18 cellular contexts compared by ENCODE assay signal in the genomic region with DNA sequence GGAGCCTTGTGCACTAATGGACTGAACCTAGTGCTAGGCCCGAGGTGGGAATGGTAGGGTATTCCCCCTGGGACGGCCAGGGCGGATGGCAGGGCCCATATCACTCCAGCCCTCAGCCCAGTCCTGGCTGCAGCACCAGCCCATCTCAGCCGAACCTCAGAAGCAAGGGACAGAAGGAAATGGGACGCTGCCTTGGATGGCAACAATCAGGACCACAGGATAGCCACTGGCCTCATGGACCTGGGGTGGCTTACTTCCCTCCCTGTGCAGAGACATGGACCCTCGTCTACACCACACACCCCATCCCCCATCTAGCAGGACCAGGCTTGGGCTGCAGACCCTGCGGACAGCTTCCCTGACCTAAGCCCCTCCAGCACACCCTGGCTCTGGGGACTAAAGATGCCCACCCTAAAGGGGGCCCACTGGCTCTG. TPM values are rescaled to one million over a fixed set of nuclear protein-coding genes. Genes with fewer than 3 reads are reported as not detected.
DNase-seq lines count a peak whose midpoint lies in the region; ATAC-seq, FAIRE-seq and TF ChIP-seq lines count a peak whose summit lies in the region.
"Had no signal": no experiment of that assay in that cellular context is flagged by ENCODE, and none has a peak within 500 bp of the region (broad histone marks: within the 10 kb centered on the region; RNA-seq: fewer than 3 reads in every experiment).

No MANE protein-coding gene starts in this region.

- H4K20me1 ChIP-seq in HepG2 (ENCODE audit: insufficient read depth, low read length): no peaks in the 10 kb centered on the region

- WGBS in right lobe of liver (ENCODE audit: insufficient coverage, low coverage, low lambda C conversion rate, missing lambda C conversion rate): 100% methylated on average over 1 of the region's 7 CpGs
- no CpG with 5 or more reads among the region's 7 CpGs for WGBS in HepG2 (ENCODE audit: low lambda C conversion rate)
- 85 to 95% (median 91%) methylated on average over 4 to 7 of the region's 7 CpGs for whole genome bisulfite sequencing in spleen, 5 donors

- peak in 2 of 3 donors; percentile 9 to 28 for DNase-seq in right lobe of liver
- DNase-seq in HepG2 (ENCODE audit: low spot score): no peak
- DNase-seq in left ventricle myocardium superior: peak; percentile 5
- DNase-seq in spleen: peak; percentile 54
- DNase-seq in erythroblast (lab: John Stamatoyannopoulos, UW): no peak
- DNase-seq: CD8-positive, alpha-beta memory T cell; NCI-H1417 treated with DMSO at 0.1 percent for 48 hours; NCI-H1930; NCI-H226; NCI-H524; NCI-H82; SIG-M5 had no signal

- H3K9me3 ChIP-seq in right lobe of liver (no peaks in the 10 kb centered on the region), HepG2 (ENCODE audit: low read length) (no peaks in the 10 kb centered on the region), spleen (no peaks in the 10 kb centered on the region)

- H3K4me3 ChIP-seq in right lobe of liver (no peak overlapping the region), HepG2 (replicated peaks in 1 of 3; ENCODE audit: insufficient read depth in 1 of 3, low read depth in 2 of 3, low read length in 3 of 3) (no peak overlapping the region), spleen (no peak overlapping the region)

- H3K36me3 ChIP-seq in right lobe of liver (no peaks in the 10 kb centered on the region), HepG2 (replicated peaks in 1 of 2; ENCODE audit: control insufficient read depth in 1 of 2, insufficient read depth in 2 of 2, low read length in 2 of 2) (no peaks in the 10 kb centered on the region; a peak in 1 of 5 replicates), spleen (no peaks in the 10 kb centered on the region)

- FAIRE-seq in HepG2 (lab: Jason Lieb, UNC): no peak
- FAIRE-seq: A204.1, D721Med, GM12891, H1 had no signal

- ATAC-seq in right lobe of liver (no peak), HepG2 (no peak), left ventricle myocardium superior (no peak), GM18517 (IDR thresholded peaks at IDR 0.05; ENCODE audit: unreplicated experiment) (no peak), HG02678 (IDR thresholded peaks at IDR 0.05; ENCODE audit: unreplicated experiment) (no peak)

- CTCF ChIA-PET in HepG2 (lab: Yijun Ruan, JAX; ENCODE audit: low intra/inter-chr PET ratio, low total read pairs): no interaction called here

- H3K4me1 ChIP-seq in right lobe of liver: peaks cover 0 to 13% (median 0%) of the 10 kb centered on the region in 4 donors
- H3K4me1 ChIP-seq in HepG2 (ENCODE audit: insufficient read depth, low read length): peaks cover 1% of the 10 kb centered on the region; the same call in 1 of the 2 replicates
- peaks cover 0 to 39% (median 11%) of the 10 kb centered on the region in 6 donors for H3K4me1 ChIP-seq in spleen

- POLR2A ChIA-PET in HepG2 (lab: Yijun Ruan, JAX): no interaction called here

- intact Hi-C loops in right lobe of liver (cut with DNase I) (no loop called here), HepG2 (cut with micrococcal nuclease; ENCODE audit: unreplicated experiment) (no loop called here), left ventricle myocardium superior (cut with micrococcal nuclease) (no loop called here), spleen (cut with DNase I; ENCODE audit: low total_unique reads) (no loop called here)

- no peaks in the 10 kb centered on the region for H3K79me2 ChIP-seq in HepG2 (ENCODE audit: insufficient read depth, low read length)

- H3K27ac ChIP-seq in right lobe of liver: peak overlapping the region in 1 of 3 donors; percentile 18
- H3K27ac ChIP-seq in HepG2 (ENCODE audit: extremely low read length, insufficient read depth, low read length): no peak overlapping the region
- peak overlapping the region in 3 of 8 donors; percentile 4 to 83 (median 8) for H3K27ac ChIP-seq in spleen

- in situ Hi-C loops in HepG2 (cut with HindIII; ENCODE audit: extremely low pct_ligation_motif_present, low pct_unique_long_range_greater_than_20kb): no loop called here

- TF ChIP-seq EP300 in HepG2 (IDR thresholded peaks at IDR 0.05; ENCODE audit: low read depth in 2 of 2, low read length in 2 of 2): no peak
- TF ChIP-seq EP300 in HepG2 (CRISPR knock-in tag; IDR thresholded peaks at IDR 0.05; ENCODE audit: borderline replicate concordance): no peak

- H3K27me3 ChIP-seq in right lobe of liver: no peaks in the 10 kb centered on the region
- H3K27me3 ChIP-seq in HepG2 (ENCODE audit: control insufficient read depth in 1 of 2, insufficient read depth in 2 of 2, low read length in 2 of 2): 0 out of 5 replicates have a peak, but pooled peaks cover 0 to 1% of the 10 kb centered on the region in 2 experiments
- no peaks in the 10 kb centered on the region for H3K27me3 ChIP-seq in spleen (replicated peaks in 1 of 7)

- H3K4me2 ChIP-seq in HepG2 (ENCODE audit: low read depth, low read length): no peak overlapping the region

- no peak for TF ChIP-seq RAD21 in HepG2 (CRISPR knock-in tag; IDR thresholded peaks at IDR 0.05)

- no TSS peak for BruUV-seq in HepG2 (replicated peaks; lab: Mats Ljungman, UMichigan)

- TF ChIP-seq CTCF in right lobe of liver (IDR thresholded peaks at IDR 0.05) (no peak), HepG2 (CRISPR knock-in tag; IDR thresholded peaks at IDR 0.05) (no peak), spleen (IDR thresholded peaks at IDR 0.05 in 8 of 11, conservative IDR thresholded peaks at IDR 0.05 in 3 of 11) (no peak)

- H3K9ac ChIP-seq in HepG2 (ENCODE audit: insufficient read depth, low read depth, low read length): no peak overlapping the region

- TF ChIP-seq POLR2A in right lobe of liver (IDR thresholded peaks at IDR 0.05) (no peak), HepG2 (IDR thresholded peaks at IDR 0.05; ENCODE audit: insufficient read depth in 1 of 2, low read depth in 2 of 2, low read length in 2 of 2) (no peak), spleen (IDR thresholded peaks at IDR 0.05) (no peak), erythroblast (IDR thresholded peaks at IDR 0.05; ENCODE audit: low read length) (no peak)

- no peak overlapping the region for H2AFZ ChIP-seq in HepG2 (ENCODE audit: low read length)

RNA-seq across cellular contexts. Expression of a gene that starts 24.1 kb away (rescaled TPM):
- total RNA-seq in right lobe of liver (10 to 100 TPM; 11.5 to 40.9 (median 20.7) TPM), HepG2 (2016; rRNA removed; fragmentation: Illumina TruSeq; extraction: Trizol) (10.4 and 17.7 TPM in 2 replicates), left ventricle myocardium superior (26.8 TPM), spleen (10 to 100 TPM; 18.1 to 96.7 (median 29.5) TPM)
- total RNA-seq in HepG2 (2016; cell fraction: cytosol; rRNA removed; fragmentation: Illumina TruSeq; extraction: Trizol; ENCODE audit: low read depth): 3.9 and 4.0 TPM in 2 replicates
- total RNA-seq in HepG2 (2016; cell fraction: insoluble cytoplasmic fraction; rRNA removed; fragmentation: Illumina TruSeq; extraction: Trizol): 8.1 and 18.0 TPM in 2 replicates
- total RNA-seq in HepG2 (2016; cell fraction: membrane; rRNA removed; fragmentation: Illumina TruSeq; extraction: Trizol): 3.8 and 4.0 TPM in 2 replicates
- 20.2 and 20.4 TPM in 2 replicates for total RNA-seq in HepG2 (2016; cell fraction: nucleus; rRNA removed; fragmentation: Illumina TruSeq; extraction: Trizol)
- polyA plus RNA-seq in HepG2 (2011; rRNA removed) (16.4 and 23.8 TPM in 2 replicates), spleen (10 to 100 TPM in 2 of 3 donors, 1 to 10 TPM in 1; 9.4 to 42.5 (median 10.4) TPM)
- 8.4 and 13.1 TPM in 2 replicates for polyA plus RNA-seq in HepG2 (2011; cell fraction: cytosol; rRNA removed)
- 152 and 182 TPM in 2 replicates for polyA plus RNA-seq in HepG2 (2011; cell fraction: nucleus; rRNA removed)
- polyA plus RNA-seq in HepG2 (2012): 11.1 and 12.4 TPM in 2 replicates
- polyA plus RNA-seq in HepG2 (2016; cell fraction: cytosol; fragmentation: Illumina TruSeq; extraction: Trizol; ENCODE audit: low read depth): 0.99 and 1.4 TPM in 2 replicates
- polyA plus RNA-seq in HepG2 (2016; cell fraction: insoluble cytoplasmic fraction; fragmentation: Illumina TruSeq; extraction: Trizol; ENCODE audit: low read depth): 8.5 and 10.9 TPM in 2 replicates
- polyA plus RNA-seq in HepG2 (2016; cell fraction: membrane; fragmentation: Illumina TruSeq; extraction: Trizol; ENCODE audit: low read depth): 2.0 and 2.3 TPM in 2 replicates
- polyA plus RNA-seq in HepG2 (2016; cell fraction: nucleus; fragmentation: Illumina TruSeq; extraction: Trizol; ENCODE audit: insufficient read depth, low read depth): 42.2 and 48.6 TPM in 2 replicates
- polyA minus RNA-seq in HepG2 (2011; rRNA and poly(A)+ RNA removed; ENCODE audit: low replicate concordance): 1.2 and 26.6 TPM in 2 replicates
- polyA minus RNA-seq in HepG2 (2011; cell fraction: cytosol; rRNA and poly(A)+ RNA removed): 9.2 and 12.0 TPM in 2 replicates
- 28.6 and 29.7 TPM in 2 replicates for polyA minus RNA-seq in HepG2 (2011; cell fraction: nucleus; rRNA and poly(A)+ RNA removed)

RNA-seq across cellular contexts. Expression of a gene that starts 28.4 kb away (rescaled TPM):
- total RNA-seq in right lobe of liver: 10 to 100 TPM; 11.0 to 27.0 (median 15.5) TPM
- 12.1 and 12.9 TPM in 2 replicates for total RNA-seq in HepG2 (2016; rRNA removed; fragmentation: Illumina TruSeq; extraction: Trizol)
- total RNA-seq in HepG2 (2016; cell fraction: cytosol; rRNA removed; fragmentation: Illumina TruSeq; extraction: Trizol; ENCODE audit: low read depth): 7.0 and 7.5 TPM in 2 replicates
- 11.8 and 12.2 TPM in 2 replicates for total RNA-seq in HepG2 (2016; cell fraction: insoluble cytoplasmic fraction; rRNA removed; fragmentation: Illumina TruSeq; extraction: Trizol)
- 17.5 and 20.9 TPM in 2 replicates for total RNA-seq in HepG2 (2016; cell fraction: membrane; rRNA removed; fragmentation: Illumina TruSeq; extraction: Trizol)
- 7.2 and 10.6 TPM in 2 replicates for total RNA-seq in HepG2 (2016; cell fraction: nucleus; rRNA removed; fragmentation: Illumina TruSeq; extraction: Trizol)
- 14.8 and 20.8 TPM in 2 replicates for polyA plus RNA-seq in HepG2 (2011; rRNA removed)
- polyA plus RNA-seq in HepG2 (2011; cell fraction: cytosol; rRNA removed): 17.4 and 18.3 TPM in 2 replicates
- polyA plus RNA-seq in HepG2 (2011; cell fraction: nucleus; rRNA removed): 24.2 and 25.5 TPM in 2 replicates
- 5.0 and 9.6 TPM in 2 replicates for polyA plus RNA-seq in HepG2 (2012)
- polyA plus RNA-seq in HepG2 (2016; cell fraction: cytosol; fragmentation: Illumina TruSeq; extraction: Trizol; ENCODE audit: low read depth): 8.1 TPM in 2 replicates
- 10.1 and 14.2 TPM in 2 replicates for polyA plus RNA-seq in HepG2 (2016; cell fraction: insoluble cytoplasmic fraction; fragmentation: Illumina TruSeq; extraction: Trizol; ENCODE audit: low read depth)
- polyA plus RNA-seq in HepG2 (2016; cell fraction: membrane; fragmentation: Illumina TruSeq; extraction: Trizol; ENCODE audit: low read depth): 14.1 and 15.1 TPM in 2 replicates
- polyA plus RNA-seq in HepG2 (2016; cell fraction: nucleus; fragmentation: Illumina TruSeq; extraction: Trizol; ENCODE audit: insufficient read depth, low read depth): 17.4 and 18.4 TPM in 2 replicates
- 34.8 and 39.9 TPM in 2 replicates for polyA minus RNA-seq in HepG2 (2011; rRNA and poly(A)+ RNA removed; ENCODE audit: low replicate concordance)
- polyA minus RNA-seq in HepG2 (2011; cell fraction: cytosol; rRNA and poly(A)+ RNA removed): 9.8 and 10.9 TPM in 2 replicates
- 8.9 and 9.0 TPM in 2 replicates for polyA minus RNA-seq in HepG2 (2011; cell fraction: nucleus; rRNA and poly(A)+ RNA removed)
- total RNA-seq in left ventricle myocardium superior: 71.5 TPM
- total RNA-seq in spleen: 10 to 100 TPM; 35.9 to 72.2 (median 57.2) TPM
- 10 to 100 TPM; 18.7 to 30.9 (median 21.6) TPM for polyA plus RNA-seq in spleen

RNA-seq across cellular contexts. Expression of a gene that starts 50.9 kb away (rescaled TPM):
- total RNA-seq in right lobe of liver: 10 to 100 TPM; 35.9 to 47.8 (median 44.3) TPM
- total RNA-seq in HepG2 (2016; rRNA removed; fragmentation: Illumina TruSeq; extraction: Trizol): 16.4 and 18.6 TPM in 2 replicates
- 4.6 and 5.3 TPM in 2 replicates for total RNA-seq in HepG2 (2016; cell fraction: cytosol; rRNA removed; fragmentation: Illumina TruSeq; extraction: Trizol; ENCODE audit: low read depth)
- total RNA-seq in HepG2 (2016; cell fraction: insoluble cytoplasmic fraction; rRNA removed; fragmentation: Illumina TruSeq; extraction: Trizol): 16.6 and 20.5 TPM in 2 replicates
- 7.4 and 8.1 TPM in 2 replicates for total RNA-seq in HepG2 (2016; cell fraction: membrane; rRNA removed; fragmentation: Illumina TruSeq; extraction: Trizol)
- 17.3 and 19.7 TPM in 2 replicates for total RNA-seq in HepG2 (2016; cell fraction: nucleus; rRNA removed; fragmentation: Illumina TruSeq; extraction: Trizol)
- polyA plus RNA-seq in HepG2 (2011; rRNA removed): 17.5 and 23.4 TPM in 2 replicates
- 11.8 and 19.6 TPM in 2 replicates for polyA plus RNA-seq in HepG2 (2011; cell fraction: cytosol; rRNA removed)
- polyA plus RNA-seq in HepG2 (2011; cell fraction: nucleus; rRNA removed): 74.7 and 94.3 TPM in 2 replicates
- 11.2 and 13.2 TPM in 2 replicates for polyA plus RNA-seq in HepG2 (2012)
- polyA plus RNA-seq in HepG2 (2016; cell fraction: cytosol; fragmentation: Illumina TruSeq; extraction: Trizol; ENCODE audit: low read depth): 3.6 and 4.0 TPM in 2 replicates
- 17.8 and 20.1 TPM in 2 replicates for polyA plus RNA-seq in HepG2 (2016; cell fraction: insoluble cytoplasmic fraction; fragmentation: Illumina TruSeq; extraction: Trizol; ENCODE audit: low read depth)
- polyA plus RNA-seq in HepG2 (2016; cell fraction: membrane; fragmentation: Illumina TruSeq; extraction: Trizol; ENCODE audit: low read depth): 5.9 and 6.5 TPM in 2 replicates
- polyA plus RNA-seq in HepG2 (2016; cell fraction: nucleus; fragmentation: Illumina TruSeq; extraction: Trizol; ENCODE audit: insufficient read depth, low read depth): 34.4 and 34.7 TPM in 2 replicates
- polyA minus RNA-seq in HepG2 (2011; rRNA and poly(A)+ RNA removed; ENCODE audit: low replicate concordance): 28.2 and 29.9 TPM in 2 replicates
- 10.6 and 12.9 TPM in 2 replicates for polyA minus RNA-seq in HepG2 (2011; cell fraction: cytosol; rRNA and poly(A)+ RNA removed)
- polyA minus RNA-seq in HepG2 (2011; cell fraction: nucleus; rRNA and poly(A)+ RNA removed): 24.5 and 27.3 TPM in 2 replicates
- total RNA-seq in left ventricle myocardium superior: 42.4 TPM
- total RNA-seq in spleen: 10 to 100 TPM; 21.6 to 44.8 (median 34.9) TPM
- 10 to 100 TPM; 23.3 to 45.9 (median 45.0) TPM for polyA plus RNA-seq in spleen

RNA-seq across cellular contexts. Expression of a gene that starts 50.9 kb away (rescaled TPM):
- total RNA-seq in right lobe of liver (100 to 1,000 TPM; 144 to 270 (median 200) TPM), HepG2 (2016; rRNA removed; fragmentation: Illumina TruSeq; extraction: Trizol) (144 and 162 TPM in 2 replicates), left ventricle myocardium superior (83.4 TPM), spleen (100 to 1,000 TPM in 5 of 7 donors, 10 to 100 TPM in 2; 86.4 to 216 (median 116) TPM)
- total RNA-seq in HepG2 (2016; cell fraction: cytosol; rRNA removed; fragmentation: Illumina TruSeq; extraction: Trizol; ENCODE audit: low read depth): 44.0 and 61.5 TPM in 2 replicates
- 127 and 167 TPM in 2 replicates for total RNA-seq in HepG2 (2016; cell fraction: insoluble cytoplasmic fraction; rRNA removed; fragmentation: Illumina TruSeq; extraction: Trizol)
- 60.4 and 90.3 TPM in 2 replicates for total RNA-seq in HepG2 (2016; cell fraction: membrane; rRNA removed; fragmentation: Illumina TruSeq; extraction: Trizol)
- total RNA-seq in HepG2 (2016; cell fraction: nucleus; rRNA removed; fragmentation: Illumina TruSeq; extraction: Trizol): 92.2 and 95.4 TPM in 2 replicates
- polyA plus RNA-seq in HepG2 (2011; rRNA removed) (156 and 194 TPM in 2 replicates), spleen (10 to 100 TPM; 63.5 to 98.0 (median 86.1) TPM)
- 185 and 260 TPM in 2 replicates for polyA plus RNA-seq in HepG2 (2011; cell fraction: cytosol; rRNA removed)
- polyA plus RNA-seq in HepG2 (2011; cell fraction: nucleus; rRNA removed): 192 TPM in 2 replicates
- polyA plus RNA-seq in HepG2 (2012): 90.6 and 123 TPM in 2 replicates
- 59.9 and 87.6 TPM in 2 replicates for polyA plus RNA-seq in HepG2 (2016; cell fraction: cytosol; fragmentation: Illumina TruSeq; extraction: Trizol; ENCODE audit: low read depth)
- 139 and 159 TPM in 2 replicates for polyA plus RNA-seq in HepG2 (2016; cell fraction: insoluble cytoplasmic fraction; fragmentation: Illumina TruSeq; extraction: Trizol; ENCODE audit: low read depth)
- 62.3 and 85.6 TPM in 2 replicates for polyA plus RNA-seq in HepG2 (2016; cell fraction: membrane; fragmentation: Illumina TruSeq; extraction: Trizol; ENCODE audit: low read depth)
- polyA plus RNA-seq in HepG2 (2016; cell fraction: nucleus; fragmentation: Illumina TruSeq; extraction: Trizol; ENCODE audit: insufficient read depth, low read depth): 155 and 158 TPM in 2 replicates
- 32.2 and 191 TPM in 2 replicates for polyA minus RNA-seq in HepG2 (2011; rRNA and poly(A)+ RNA removed; ENCODE audit: low replicate concordance)
- 76.6 and 84.9 TPM in 2 replicates for polyA minus RNA-seq in HepG2 (2011; cell fraction: cytosol; rRNA and poly(A)+ RNA removed)
- 33.6 and 36.1 TPM in 2 replicates for polyA minus RNA-seq in HepG2 (2011; cell fraction: nucleus; rRNA and poly(A)+ RNA removed)

Comparison
In these comparisons a context has a peak if more than half of its experiments do, and no peak if none do; other contexts are left out.
1. DNase-seq: peak in right lobe of liver (2 of 3), left ventricle myocardium superior (single experiment) and spleen (single experiment); none in HepG2 (single experiment) and erythroblast (0 of 2).